In genomic region chrX:112979879-112980278, GRCh38 we compare ENCODE assay signal across 11 cellular contexts.
"Had no signal": no experiment of that assay in that cellular context is flagged by ENCODE, and none has a peak within 500 bp of the region (broad histone marks: within the 10 kb centered on the region; RNA-seq: fewer than 3 reads in every experiment).

No MANE protein-coding gene starts in this region.

- FAIRE-seq: H1, H54 had no signal

- H3K9me3 ChIP-seq: HAP-1 had no signal

- H3K36me3 ChIP-seq: HAP-1 had no signal

- DNase-seq: GM23248, GOT3, H7, H9, HCEC 1CT, HFFc6 had no signal

- ATAC-seq: GM23338, HCT116 had no signal

- H2AFZ ChIP-seq: GM23248, GM23338 had no signal

- H3K9me3 Mint-ChIP-seq: GM23338 had no signal

- H3K9ac ChIP-seq: GM23248 had no signal

- H3K27ac Mint-ChIP-seq: GM23338, H9, HFFc6 had no signal

- H3K4me2 ChIP-seq: GM23338 had no signal

- H3K27ac ChIP-seq: GM23248 had no signal

- H3K4me1 ChIP-seq: HAP-1 had no signal

- H3K4me3 Mint-ChIP-seq: GM23338, H9, HFFc6 had no signal

- H3K4me3 ChIP-seq: GM23248, GM23338, HAP-1 had no signal

- H3K4me1 Mint-ChIP-seq: GM23338, H9 had no signal
